Comparison of ENCODE assay signal across 8 cellular contexts in genomic region chr16:31477220-31478216, GRCh38. TPM values are rescaled to one million over a fixed set of nuclear protein-coding genes. Genes with fewer than 3 reads are reported as not detected.
A peak's percentile ranks its signal among the peaks of the same experiment; 100 is the strongest.
DNase-seq lines count a peak whose midpoint lies in the region; ATAC-seq and TF ChIP-seq lines count a peak whose summit lies in the region.

No MANE protein-coding gene starts in this region.

- H3K27me3 ChIP-seq in DOHH2 (ENCODE audit: control insufficient read depth, low read length) (peaks cover 26% of the 10 kb centered on the region), WERI-Rb-1 (ENCODE audit: insufficient read depth, low read depth, severe bottlenecking) (no peaks in the 10 kb centered on the region), iPS-15b (ENCODE audit: control insufficient read depth, insufficient read depth, low read length) (peaks cover 63% of the 10 kb centered on the region), left ventricle myocardium inferior (ENCODE audit: low read depth) (peaks cover 15% of the 10 kb centered on the region)

- no peaks in the 10 kb centered on the region for H3F3A ChIP-seq in DOHH2 (ENCODE audit: control insufficient read depth, insufficient read depth)

- TF ChIP-seq CTCF in DOHH2 (IDR thresholded peaks at IDR 0.05; ENCODE audit: low read depth, low read length, poor library complexity, severe bottlenecking) (no peak), WERI-Rb-1 (IDR thresholded peaks at IDR 0.05; ENCODE audit: low read depth, low read length) (no peak), left ventricle myocardium inferior (IDR thresholded peaks at IDR 0.05; ENCODE audit: borderline replicate concordance) (no peak)

- H3K27ac Mint-ChIP-seq in stimulated activated naive CD8-positive, alpha-beta T cell treated with anti-CD3 and anti-CD28 coated beads, Interleukin-15, Interleukin-2, amounts not matched to agents 100 ng/mL and 50 ng/mL, for 24 hours, result no peak overlapping the region

- H3K27me3 Mint-ChIP-seq in stimulated activated naive CD8-positive, alpha-beta T cell treated with anti-CD3 and anti-CD28 coated beads, Interleukin-15, Interleukin-2, amounts not matched to agents 100 ng/mL and 50 ng/mL, for 24 hours, result peaks cover 10% of the 10 kb centered on the region

- H3K4me1 Mint-ChIP-seq in stimulated activated naive CD8-positive, alpha-beta T cell treated with anti-CD3 and anti-CD28 coated beads, Interleukin-15, Interleukin-2, amounts not matched to agents 100 ng/mL and 50 ng/mL, for 24 hours (ENCODE audit: low read depth), result peaks cover 25% of the 10 kb centered on the region

- H3K4me1 ChIP-seq in DOHH2 (ENCODE audit: control insufficient read depth, low read length), result peaks cover 12% of the 10 kb centered on the region
- H3K4me1 ChIP-seq in iPS-15b (ENCODE audit: control insufficient read depth, insufficient read depth, low read length), result no peaks in the 10 kb centered on the region
- H3K4me1 ChIP-seq in left ventricle myocardium inferior, result peaks cover 30% of the 10 kb centered on the region

- no peaks in the 10 kb centered on the region for H3K36me3 Mint-ChIP-seq in stimulated activated naive CD8-positive, alpha-beta T cell treated with anti-CD3 and anti-CD28 coated beads, Interleukin-15, Interleukin-2, amounts not matched to agents 100 ng/mL and 50 ng/mL, for 24 hours (ENCODE audit: low read depth)

- H3K9me2 ChIP-seq in DOHH2 (replicated peaks; ENCODE audit: control insufficient read depth, low read length), result no peaks in the 10 kb centered on the region

- DNase-seq in WERI-Rb-1 (peak; percentile 30), left ventricle myocardium inferior (no peak)

- H4K20me1 ChIP-seq in DOHH2 (ENCODE audit: control insufficient read depth, insufficient read depth, low read depth, low read length), result no peaks in the 10 kb centered on the region

- peak overlapping the region; percentile 72 for H3K4me3 Mint-ChIP-seq in stimulated activated naive CD8-positive, alpha-beta T cell treated with anti-CD3 and anti-CD28 coated beads, Interleukin-15, Interleukin-2, amounts not matched to agents 100 ng/mL and 50 ng/mL, for 24 hours

- ATAC-seq in HG02678 (IDR thresholded peaks at IDR 0.05; ENCODE audit: unreplicated experiment) (peak; percentile 36), GM18517 (IDR thresholded peaks at IDR 0.05; ENCODE audit: unreplicated experiment) (no peak), HG02610 (IDR thresholded peaks at IDR 0.05; ENCODE audit: unreplicated experiment) (no peak)

- intact Hi-C loops in left ventricle myocardium inferior (cut with micrococcal nuclease), result no loop called here

- no peaks in the 10 kb centered on the region for H3K36me3 ChIP-seq in DOHH2 (ENCODE audit: control insufficient read depth, low read length)
- H3K36me3 ChIP-seq in WERI-Rb-1, result peaks cover 3% of the 10 kb centered on the region; the same call in 1 of the 2 replicates
- no peaks in the 10 kb centered on the region for H3K36me3 ChIP-seq in iPS-15b (ENCODE audit: control insufficient read depth, insufficient read depth, low read length)
- peaks cover 43% of the 10 kb centered on the region for H3K36me3 ChIP-seq in left ventricle myocardium inferior

- H3K4me3 ChIP-seq in DOHH2 (ENCODE audit: low read length) (peak overlapping the region; percentile 80), WERI-Rb-1 (ENCODE audit: low read depth, low read length) (no peak overlapping the region), iPS-15b (ENCODE audit: low read depth, low read length) (peak overlapping the region; percentile 75), left ventricle myocardium inferior (no peak overlapping the region)

- no peak overlapping the region for H3K27ac ChIP-seq in DOHH2 (ENCODE audit: low read depth, low read length)
- H3K27ac ChIP-seq in WERI-Rb-1, result no peak overlapping the region
- no peak overlapping the region for H3K27ac ChIP-seq in left ventricle myocardium inferior (replicated peaks)

- peak overlapping the region; percentile 54 for H3K9ac ChIP-seq in iPS-15b (ENCODE audit: low read depth, low read length)

- peak overlapping the region; percentile 97 for H3K4me2 ChIP-seq in DOHH2 (ENCODE audit: low read length)

- H3K9me3 ChIP-seq in DOHH2 (ENCODE audit: control insufficient read depth, insufficient read depth, low read length) (no peaks in the 10 kb centered on the region), WERI-Rb-1 (ENCODE audit: severe bottlenecking) (no peaks in the 10 kb centered on the region), iPS-15b (ENCODE audit: control insufficient read depth, insufficient read depth, low read length) (no peaks in the 10 kb centered on the region), left ventricle myocardium inferior (replicated peaks) (no peaks in the 10 kb centered on the region)

- H3K79me2 ChIP-seq in DOHH2 (ENCODE audit: control insufficient read depth, low read length), result no peaks in the 10 kb centered on the region

- H3K9me3 Mint-ChIP-seq in stimulated activated naive CD8-positive, alpha-beta T cell treated with anti-CD3 and anti-CD28 coated beads, Interleukin-15, Interleukin-2, amounts not matched to agents 100 ng/mL and 50 ng/mL, for 24 hours, result no peaks in the 10 kb centered on the region

RNA-seq across cellular contexts. Expression of gene SLC5A2, which starts 5.4 kb away (rescaled TPM):
- total RNA-seq in left ventricle myocardium inferior, result not detected

RNA-seq across cellular contexts. Expression of gene TGFB1I1, which starts 5.6 kb away (rescaled TPM):
- total RNA-seq in left ventricle myocardium inferior, result 15.6 TPM

RNA-seq across cellular contexts. Expression of gene ARMC5, which starts 18.2 kb away (rescaled TPM):
- total RNA-seq in left ventricle myocardium inferior, result 5.8 TPM

RNA-seq across cellular contexts. Expression of gene RUSF1, which starts 30.7 kb away (rescaled TPM):
- 20.6 TPM for total RNA-seq in left ventricle myocardium inferior

RNA-seq across cellular contexts. Expression of gene ZNF843, which starts 34.9 kb away (rescaled TPM):
- total RNA-seq in left ventricle myocardium inferior, result 3.2 TPM

Comparison
In these comparisons a context has a peak if more than half of its experiments do, and no peak if none do; other contexts are left out.
1. H3K4me3 ChIP-seq: peak in DOHH2 (single experiment) and iPS-15b (single experiment); none in WERI-Rb-1 (single experiment) and left ventricle myocardium inferior (single experiment).